In genomic region chr7:30076411-30076810, GRCh38 we compare ENCODE assay signal across 2 cellular contexts.
TF ChIP-seq lines count a peak whose summit lies in the region.

No MANE protein-coding gene starts in this region.

TF ChIP-seq in HepG2, 621 proteins besides CTCF, POLR2A, EP300 and RAD21:
- TF ChIP-seq ATF7 (IDR thresholded peaks at IDR 0.05) (peak; percentile 46), ATF7 (CRISPR knock-in tag; IDR thresholded peaks at IDR 0.05) (no peak), SIX4 (CRISPR knock-in tag; IDR thresholded peaks at IDR 0.05) (no peak)

TF ChIP-seq in IMR-90, 13 proteins besides CTCF, POLR2A, EP300 and RAD21:
- no peak for TF ChIP-seq CEBPB (IDR thresholded peaks at IDR 0.05; ENCODE audit: low read depth, low read length)
- no peak for TF ChIP-seq BHLHE40 (IDR thresholded peaks at IDR 0.05; ENCODE audit: low read depth, low read length)
- TF ChIP-seq SMC3 (IDR thresholded peaks at IDR 0.05; ENCODE audit: low read depth, low read length) = no peak
- no peak for TF ChIP-seq USF2 (IDR thresholded peaks at IDR 0.05; ENCODE audit: low read depth, low read length)
- no peak for TF ChIP-seq RCOR1 (IDR thresholded peaks at IDR 0.05; ENCODE audit: insufficient replicate concordance, low read length)
- TF ChIP-seq NFE2L2 (IDR thresholded peaks at IDR 0.05; ENCODE audit: low read depth, low read length) = no peak
- TF ChIP-seq CHD1 (IDR thresholded peaks at IDR 0.05; ENCODE audit: low read depth, low read length) = no peak
- no peak for TF ChIP-seq ELK1 (IDR thresholded peaks at IDR 0.05; ENCODE audit: borderline replicate concordance, low read depth, low read length)
- no peak for TF ChIP-seq RFX5 (IDR thresholded peaks at IDR 0.05; ENCODE audit: low read depth, low read length)
- no peak for TF ChIP-seq MAFK (IDR thresholded peaks at IDR 0.05; ENCODE audit: low read depth, low read length)
- TF ChIP-seq MXI1 (IDR thresholded peaks at IDR 0.05; ENCODE audit: borderline replicate concordance, low read depth, low read length) = no peak
- TF ChIP-seq MAZ (IDR thresholded peaks at IDR 0.05; ENCODE audit: borderline replicate concordance, low read depth, low read length) = no peak
- no peak for TF ChIP-seq FOS (IDR thresholded peaks at IDR 0.05; ENCODE audit: low read depth, low read length)
